Comparison of ENCODE assay signal across 11 cellular contexts in the genomic region with DNA sequence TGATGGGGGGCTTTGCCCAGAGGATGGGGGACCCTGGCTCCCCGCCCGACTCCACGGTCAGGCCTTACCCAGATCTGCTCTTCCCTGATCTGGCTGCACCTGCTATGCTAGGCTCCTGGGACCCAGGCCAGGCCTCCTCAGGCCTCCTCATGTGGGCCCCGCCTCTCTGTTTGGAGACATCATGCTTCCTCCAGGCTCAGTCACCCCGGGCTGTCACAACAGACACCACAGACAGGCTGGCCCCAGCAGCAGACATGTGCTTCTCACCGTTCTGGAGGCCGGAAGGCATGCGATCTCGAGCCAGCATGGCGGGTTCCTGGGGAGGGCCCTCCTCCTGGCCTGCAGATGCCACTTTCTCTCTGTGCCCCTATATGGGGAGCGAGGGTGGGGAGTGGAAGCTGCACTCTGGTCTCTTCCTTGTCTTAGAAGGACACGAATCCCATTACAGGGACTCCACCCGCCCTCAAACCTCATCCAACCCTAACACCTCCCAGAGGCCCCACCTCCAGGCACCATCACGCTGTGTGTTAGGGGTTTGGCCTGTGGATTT. TPM values are rescaled to one million over a fixed set of nuclear protein-coding genes. Genes with fewer than 3 reads are reported as not detected.
A peak's percentile ranks its signal among the peaks of the same experiment; 100 is the strongest.
DNase-seq lines count a peak whose midpoint lies in the region; ATAC-seq and TF ChIP-seq lines count a peak whose summit lies in the region.
"Had no signal": no experiment of that assay in that cellular context is flagged by ENCODE, and none has a peak within 500 bp of the region (broad histone marks: within the 10 kb centered on the region; RNA-seq: fewer than 3 reads in every experiment).

No MANE protein-coding gene starts in this region.

- 94 to 95% methylated on average over 14 of the region's 14 CpGs for WGBS in aorta, 2 donors

- no peaks in the 10 kb centered on the region for H3K9me3 ChIP-seq in left ventricle myocardium inferior (replicated peaks)
- H3K9me3 ChIP-seq in aorta (ENCODE audit: control insufficient read depth, low read length), result no peaks in the 10 kb centered on the region

- H3K27ac ChIP-seq in left ventricle myocardium inferior (replicated peaks) (no peak overlapping the region), aorta (ENCODE audit: low read depth in 1 of 2, low read length in 2 of 2) (no peak overlapping the region)

- ATAC-seq in Right ventricle myocardium inferior (no peak), aorta (ENCODE audit: low FRiP score) (no peak), HG03521 (IDR thresholded peaks at IDR 0.05; ENCODE audit: unreplicated experiment) (no peak), GM18870 (IDR thresholded peaks at IDR 0.05; ENCODE audit: unreplicated experiment) (no peak)

- intact Hi-C loops in left ventricle myocardium inferior (cut with micrococcal nuclease), result no loop called here
- intact Hi-C loops in Right ventricle myocardium inferior (cut with DNase I), result no loop called here
- intact Hi-C loops in aorta (cut with DNase I), result no loop called here

- peak; percentile 5 for DNase-seq in left ventricle myocardium inferior
- DNase-seq in Right ventricle myocardium inferior (ENCODE audit: missing footprints), result no peak
- peak; percentile 88 for DNase-seq in NCI-H2196 (lab: John Stamatoyannopoulos, UW; ENCODE audit: unreplicated experiment)
- peak; percentile 10 for DNase-seq in iPS-NIHi7 (ENCODE audit: extremely low spot score)
- DNase-seq in aorta, result peak; percentile 41 to 65
- DNase-seq: dermis blood vessel endothelial cell, NCI-H1436, NCI-H526 treated with DMSO at 0.1 percent for 48 hours had no signal

- H3K4me1 ChIP-seq in left ventricle myocardium inferior (peaks cover 2% of the 10 kb centered on the region), aorta (ENCODE audit: control insufficient read depth in 1 of 2, insufficient read depth in 2 of 2, low read length in 2 of 2) (no peaks in the 10 kb centered on the region)

- H3K36me3 ChIP-seq in left ventricle myocardium inferior (no peaks in the 10 kb centered on the region), aorta (ENCODE audit: control insufficient read depth in 1 of 2, insufficient read depth in 2 of 2, low read length in 1 of 2) (no peaks in the 10 kb centered on the region)

- TF ChIP-seq CTCF in left ventricle myocardium inferior (IDR thresholded peaks at IDR 0.05; ENCODE audit: borderline replicate concordance), result no peak

- H3K4me3 ChIP-seq in left ventricle myocardium inferior, result no peak overlapping the region
- H3K4me3 ChIP-seq in aorta (ENCODE audit: low read length in 2 of 2), result no peak overlapping the region

- H3K27me3 ChIP-seq in left ventricle myocardium inferior (ENCODE audit: low read depth), result peaks cover 15% of the 10 kb centered on the region
- no peaks in the 10 kb centered on the region for H3K27me3 ChIP-seq in aorta (ENCODE audit: control insufficient read depth in 1 of 2, insufficient read depth in 2 of 2, low read length in 1 of 2)

RNA-seq across cellular contexts. Expression of gene NEU4, which starts 10.8 kb away (rescaled TPM):
- total RNA-seq in left ventricle myocardium inferior, result not detected
- 0.30 TPM for total RNA-seq in Right ventricle myocardium inferior
- under 1 TPM in 1 of 2 donors, not detected in 1; 0.26 TPM for total RNA-seq in aorta
- polyA plus RNA-seq in aorta, result 1 to 10 TPM in 1 of 2 donors, not detected in 1; 6.4 TPM
- total RNA-seq: dermis blood vessel endothelial cell had no signal
- polyA plus RNA-seq: IgD-negative memory B cell had no signal

RNA-seq across cellular contexts. Expression of gene GAL3ST2, which starts 21.5 kb away (rescaled TPM):
- total RNA-seq in left ventricle myocardium inferior (not detected), Right ventricle myocardium inferior (not detected), aorta (not detected)
- polyA plus RNA-seq in aorta, result not detected
- total RNA-seq: dermis blood vessel endothelial cell had no signal
- polyA plus RNA-seq: IgD-negative memory B cell had no signal
